Comparison of ENCODE assay signal across 13 cellular contexts in genomic region chr17:66963521-66964082, GRCh38. TPM values are rescaled to one million over a fixed set of nuclear protein-coding genes. Genes with fewer than 3 reads are reported as not detected.
A peak's percentile ranks its signal among the peaks of the same experiment; 100 is the strongest.
DNase-seq lines count a peak whose midpoint lies in the region; ATAC-seq and TF ChIP-seq lines count a peak whose summit lies in the region.
"Had no signal": no experiment of that assay in that cellular context is flagged by ENCODE, and none has a peak within 500 bp of the region (broad histone marks: within the 10 kb centered on the region; RNA-seq: fewer than 3 reads in every experiment).

No MANE protein-coding gene starts in this region.

- 33% methylated on average over 11 of the region's 11 CpGs for WGBS in suprapubic skin

- DNase-seq in CD8-positive, alpha-beta memory T cell: no peak
- DNase-seq in HuH-7.5 (ENCODE audit: low spot score): peak; percentile 56
- DNase-seq in T47D (ENCODE audit: low read depth in 1 of 2, low spot score in 1 of 2): peak; percentile 66 to 87
- no peak for DNase-seq in natural killer cell treated with Interleukin-12 subunit alpha and Interleukin-12 subunit beta and Interleukin-15 and Interleukin-18, amount 100 ng/mL, for 72 hours (ENCODE audit: low spot score)
- no peak for DNase-seq in suprapubic skin (ENCODE audit: low spot score in 2 of 2)
- DNase-seq in superior temporal gyrus (ENCODE audit: extremely low spot score): no peak
- no peak for DNase-seq in germinal center (ENCODE audit: low spot score)
- DNase-seq: cerebellar nuclear complex, DMS153, left ventricle myocardium superior, NCI-H446 had no signal

- no peak for TF ChIP-seq CTCF in suprapubic skin (IDR thresholded peaks at IDR 0.05)

- peak overlapping the region in 6 of 7 donors; percentile 25 to 83 (median 56) for H3K4me3 Mint-ChIP-seq in CD8-positive, alpha-beta memory T cell
- peak overlapping the region; percentile 52 for H3K4me3 Mint-ChIP-seq in natural killer cell treated with Interleukin-12 subunit alpha and Interleukin-12 subunit beta and Interleukin-15 and Interleukin-18, amount 100 ng/mL, for 72 hours

- no peak overlapping the region for H3K27ac Mint-ChIP-seq in CD8-positive, alpha-beta memory T cell
- no peak overlapping the region for H3K27ac Mint-ChIP-seq in natural killer cell treated with Interleukin-12 subunit alpha and Interleukin-12 subunit beta and Interleukin-15 and Interleukin-18, amount 100 ng/mL, for 72 hours

- H3K27me3 ChIP-seq in CD8-positive, alpha-beta memory T cell (ENCODE audit: insufficient read depth, low read length, poor library complexity, severe bottlenecking): peaks cover 16% of the 10 kb centered on the region
- H3K27me3 ChIP-seq in suprapubic skin: peaks cover 84% of the 10 kb centered on the region

- H3K27me3 Mint-ChIP-seq in CD8-positive, alpha-beta memory T cell: peaks cover 43 to 55% of the 10 kb centered on the region in 2 donors
- peaks cover 40 to 46% of the 10 kb centered on the region in 2 donors for H3K27me3 Mint-ChIP-seq in natural killer cell treated with Interleukin-12 subunit alpha and Interleukin-12 subunit beta and Interleukin-15 and Interleukin-18, amount 100 ng/mL, for 72 hours

- H3K9me3 Mint-ChIP-seq in CD8-positive, alpha-beta memory T cell: peaks cover 0 to 2% (median 0%) of the 10 kb centered on the region in 5 donors
- no peaks in the 10 kb centered on the region for H3K9me3 Mint-ChIP-seq in natural killer cell treated with Interleukin-12 subunit alpha and Interleukin-12 subunit beta and Interleukin-15 and Interleukin-18, amount 100 ng/mL, for 72 hours

- no peak for ATAC-seq in natural killer cell treated with Interleukin-12 subunit alpha and Interleukin-12 subunit beta and Interleukin-15 and Interleukin-18, amount 100 ng/mL, for 72 hours
- no peak for ATAC-seq in HG03432 (IDR thresholded peaks at IDR 0.05; ENCODE audit: unreplicated experiment)
- ATAC-seq: K562, left ventricle myocardium superior had no signal

- H3K36me3 Mint-ChIP-seq in CD8-positive, alpha-beta memory T cell: no peaks in the 10 kb centered on the region
- H3K36me3 Mint-ChIP-seq in natural killer cell treated with Interleukin-12 subunit alpha and Interleukin-12 subunit beta and Interleukin-15 and Interleukin-18, amount 100 ng/mL, for 72 hours: no peaks in the 10 kb centered on the region

- no peak overlapping the region for H3K27ac ChIP-seq in CD8-positive, alpha-beta memory T cell (ENCODE audit: low read depth, low read length)
- H3K27ac ChIP-seq in suprapubic skin: no peak overlapping the region

- in situ Hi-C loops in T47D (cut with HindIII; ENCODE audit: low pct_unique_long_range_greater_than_20kb, low sequenced_read_pairs): no loop called here

- H3K4me1 ChIP-seq in CD8-positive, alpha-beta memory T cell (ENCODE audit: insufficient read depth, low read length): no peaks in the 10 kb centered on the region
- peaks cover 29% of the 10 kb centered on the region for H3K4me1 ChIP-seq in suprapubic skin

- TF ChIP-seq EP300 in suprapubic skin (IDR thresholded peaks at IDR 0.05): no peak

- POLR2A ChIA-PET in CD8-positive, alpha-beta memory T cell (lab: Charles Lee): no interaction called here

- CTCF ChIA-PET in CD8-positive, alpha-beta memory T cell (lab: Charles Lee): no interaction called here

- no peaks in the 10 kb centered on the region for H3K9me3 ChIP-seq in CD8-positive, alpha-beta memory T cell (ENCODE audit: low read length)
- H3K9me3 ChIP-seq in suprapubic skin: no peaks in the 10 kb centered on the region

- no peaks in the 10 kb centered on the region for H3K36me3 ChIP-seq in CD8-positive, alpha-beta memory T cell (ENCODE audit: insufficient read depth, low read length)
- no peaks in the 10 kb centered on the region for H3K36me3 ChIP-seq in suprapubic skin

- no peak overlapping the region for H3K4me3 ChIP-seq in CD8-positive, alpha-beta memory T cell (ENCODE audit: low read length)
- H3K4me3 ChIP-seq in suprapubic skin: no peak overlapping the region
- H3K4me3 ChIP-seq: K562 had no signal

- peaks cover 7 to 27% (median 9%) of the 10 kb centered on the region in 3 donors for H3K4me1 Mint-ChIP-seq in CD8-positive, alpha-beta memory T cell
- peaks cover 4 to 5% of the 10 kb centered on the region in 2 donors for H3K4me1 Mint-ChIP-seq in natural killer cell treated with Interleukin-12 subunit alpha and Interleukin-12 subunit beta and Interleukin-15 and Interleukin-18, amount 100 ng/mL, for 72 hours (ENCODE audit: low read depth in 2 of 2)

- TF ChIP-seq POLR2A in suprapubic skin (IDR thresholded peaks at IDR 0.05): no peak

RNA-seq across cellular contexts. Expression of gene CACNG4, which starts 0.9 kb away (rescaled TPM):
- total RNA-seq in CD8-positive, alpha-beta memory T cell: not detected
- not detected for polyA plus RNA-seq in CD8-positive, alpha-beta memory T cell
- not detected for total RNA-seq in natural killer cell treated with Interleukin-12 subunit alpha and Interleukin-12 subunit beta and Interleukin-15 and Interleukin-18, amount 100 ng/mL, for 72 hours
- total RNA-seq in suprapubic skin: under 1 TPM in 3 of 4 donors, not detected in 1; 0.49 to 0.68 (median 0.51) TPM
- total RNA-seq: left ventricle myocardium superior had no signal
- polyA plus RNA-seq: K562 had no signal

Comparison
In these comparisons a context has a peak if more than half of its experiments do, and no peak if none do; other contexts are left out.
1. DNase-seq: peak in HuH-7.5 (single experiment) and T47D (2 of 2); none in CD8-positive, alpha-beta memory T cell (0 of 5), natural killer cell treated with Interleukin-12 subunit alpha and Interleukin-12 subunit beta and Interleukin-15 and Interleukin-18, amount 100 ng/mL, for 72 hours (single experiment), suprapubic skin (0 of 2), superior temporal gyrus (single experiment) and germinal center (single experiment).